ENCODE assay signal across 8 cellular contexts in genomic region chr18:9117980-9118841, GRCh38. TPM values are rescaled to one million over a fixed set of nuclear protein-coding genes. Genes with fewer than 3 reads are reported as not detected.
A peak's percentile ranks its signal among the peaks of the same experiment; 100 is the strongest.
DNase-seq lines count a peak whose midpoint lies in the region; ATAC-seq, FAIRE-seq and TF ChIP-seq lines count a peak whose summit lies in the region.

No MANE protein-coding gene starts in this region.

- BruUV-seq in Panc1 (replicated peaks; lab: Mats Ljungman, UMichigan) = no TSS peak

- no peaks in the 10 kb centered on the region for H3K9me3 Mint-ChIP-seq in effector memory CD8-positive, alpha-beta T cell

- H2AFZ ChIP-seq in parathyroid adenoma = no peak overlapping the region

- H3K4me2 ChIP-seq in parathyroid adenoma (ENCODE audit: low read length) = peak overlapping the region; percentile 16

- H3K27me3 ChIP-seq in Panc1 (ENCODE audit: control insufficient read depth, insufficient read depth, low read length) (no peaks in the 10 kb centered on the region), parathyroid adenoma (ENCODE audit: control insufficient read depth, insufficient read depth, low read length) (no peaks in the 10 kb centered on the region)

- intact Hi-C loops in Panc1 (cut with micrococcal nuclease; ENCODE audit: unreplicated experiment) = no loop called here

- H3K36me3 ChIP-seq in Panc1 (ENCODE audit: control insufficient read depth, insufficient read depth, low read length) (peaks cover 32% of the 10 kb centered on the region), parathyroid adenoma (ENCODE audit: control insufficient read depth, insufficient read depth, low read length) (no peaks in the 10 kb centered on the region)

- DNase-seq in GM12891 (ENCODE audit: insufficient read length, low spot score) = no peak
- DNase-seq in Panc1 (ENCODE audit: low read depth, low spot score) = no peak
- no peak for DNase-seq in effector memory CD8-positive, alpha-beta T cell
- no peak for DNase-seq in NCI-H2081 (lab: John Stamatoyannopoulos, UW)
- DNase-seq in iPS-NIHi11 (ENCODE audit: low spot score) = no peak
- DNase-seq in activated CD8-positive, alpha-beta memory T cell treated with anti-CD3 and anti-CD28 coated beads for 24 hours = no peak

- H3K4me3 Mint-ChIP-seq in effector memory CD8-positive, alpha-beta T cell = peak overlapping the region; percentile 82 to 88

- H3K9me3 ChIP-seq in Panc1 (ENCODE audit: control insufficient read depth, insufficient read depth, low read depth, low read length) (no peaks in the 10 kb centered on the region), parathyroid adenoma (ENCODE audit: control insufficient read depth, low read length) (no peaks in the 10 kb centered on the region)

- ATAC-seq in Panc1 (no peak), GM19463 (IDR thresholded peaks at IDR 0.05; ENCODE audit: unreplicated experiment) (no peak)
- ATAC-seq in effector memory CD8-positive, alpha-beta T cell (replicated peaks) = peak; percentile 61

- H3K27ac Mint-ChIP-seq in effector memory CD8-positive, alpha-beta T cell = peak overlapping the region; percentile 95 to 97

- peaks cover 39% of the 10 kb centered on the region for H3K36me3 Mint-ChIP-seq in effector memory CD8-positive, alpha-beta T cell (ENCODE audit: insufficient read depth)

- H3K27ac ChIP-seq in Panc1 (ENCODE audit: low read length) (peak overlapping the region; percentile 44), parathyroid adenoma (no peak overlapping the region)

- H3K9ac ChIP-seq in parathyroid adenoma = no peak overlapping the region

- no peaks in the 10 kb centered on the region for H3K27me3 Mint-ChIP-seq in effector memory CD8-positive, alpha-beta T cell

- in situ Hi-C loops in Panc1 (cut with HindIII; ENCODE audit: low pct_unique_long_range_greater_than_20kb, low sequenced_read_pairs) = no loop called here

- peaks cover 32 to 55% of the 10 kb centered on the region in 2 donors for H3K4me1 Mint-ChIP-seq in effector memory CD8-positive, alpha-beta T cell (ENCODE audit: low read depth in 2 of 2)

- H3K4me3 ChIP-seq in Panc1 (ENCODE audit: low read depth in 2 of 2, low read length in 2 of 2) (no peak overlapping the region), parathyroid adenoma (ENCODE audit: low read depth, low read length) (no peak overlapping the region)

- peaks cover 30% of the 10 kb centered on the region for H3K79me2 ChIP-seq in parathyroid adenoma

- CTCF ChIA-PET in Panc1 (lab: Charles Lee) = no interaction called here

- no peak for TF ChIP-seq CTCF in Panc1 (IDR thresholded peaks at IDR 0.05)
- TF ChIP-seq CTCF in parathyroid adenoma (IDR thresholded peaks at IDR 0.05) = no peak

- TF ChIP-seq POLR2A in GM12891 (IDR thresholded peaks at IDR 0.05; ENCODE audit: low read depth, low read length) = no peak

- POLR2A ChIA-PET in Panc1 (lab: Charles Lee) = interaction anchor here (0.5 to 0.6 kb wide), 2 partner anchors 14 to 15 kb away, joined by 3 to 7 read pairs; no protein-coding TSS in a partner anchor

- peaks cover 29% of the 10 kb centered on the region for H3K4me1 ChIP-seq in Panc1 (ENCODE audit: control insufficient read depth, insufficient read depth, low read length)
- H3K4me1 ChIP-seq in parathyroid adenoma = peaks cover 2% of the 10 kb centered on the region

- FAIRE-seq in GM12891 (lab: Jason Lieb, UNC) = peak; percentile 84

TF ChIP-seq in GM12891, 5 proteins besides CTCF, POLR2A, EP300 and RAD21:
- TF ChIP-seq POLR2AphosphoS5 (IDR thresholded peaks at IDR 0.05; ENCODE audit: low read depth, low read length) = no peak
- peak; percentile 76 for TF ChIP-seq SPI1 (IDR thresholded peaks at IDR 0.05; ENCODE audit: low read depth, low read length)

RNA-seq across cellular contexts. Expression of gene NDUFV2, which starts 15.7 kb away (rescaled TPM):
- 236 TPM for polyA plus RNA-seq in GM12891 (2012; ENCODE audit: low read depth, missing spikeins)
- total RNA-seq in Panc1 (2021; ENCODE audit: unreplicated experiment) = 157 TPM
- 87.8 TPM for polyA plus RNA-seq in Panc1 (2012; ENCODE audit: insufficient read length)

RNA-seq across cellular contexts. Expression of gene ANKRD12, which starts 18.4 kb away (rescaled TPM):
- polyA plus RNA-seq in GM12891 (2012; ENCODE audit: low read depth, missing spikeins) = 13.4 TPM
- total RNA-seq in Panc1 (2021; ENCODE audit: unreplicated experiment) = 30.7 TPM
- 9.8 TPM for polyA plus RNA-seq in Panc1 (2012; ENCODE audit: insufficient read length)
